ENCODE assay signal across 25 cellular contexts in genomic region chr10:45106257-45106856, GRCh38.
"Had no signal": no experiment of that assay in that cellular context is flagged by ENCODE, and none has a peak within 500 bp of the region (broad histone marks: within the 10 kb centered on the region; RNA-seq: fewer than 3 reads in every experiment).

No MANE protein-coding gene starts in this region.

- H3K4me1 Mint-ChIP-seq: activated CD4-positive, alpha-beta T cell treated with anti-CD3 and anti-CD28 coated beads, Interleukin-2, amount 10 ng/mL, durations not matched to agents 24 days and 14 days; activated naive CD4-positive, alpha-beta T cell treated with anti-CD3 and anti-CD28 coated beads, Interleukin-2, amount 50 U/mL, for 24 hours; activated naive CD8-positive, alpha-beta T cell treated with anti-CD3 and anti-CD28 coated beads, Interleukin-2, amount 10 ng/mL, durations not matched to agents 7 days and 5 days had no signal

- H3K27ac Mint-ChIP-seq: activated CD4-positive, alpha-beta T cell treated with anti-CD3 and anti-CD28 coated beads, Interleukin-2, amount 10 ng/mL, durations not matched to agents 24 days and 14 days; activated CD8-positive, alpha-beta T cell treated with anti-CD3 and anti-CD28 coated beads for 36 hours; activated naive CD4-positive, alpha-beta T cell treated with anti-CD3 and anti-CD28 coated beads, Interleukin-2, amount 50 U/mL, for 24 hours; activated naive CD8-positive, alpha-beta T cell treated with anti-CD3 and anti-CD28 coated beads, Interleukin-2, amount 10 ng/mL, durations not matched to agents 7 days and 5 days; activated T-cell treated with anti-CD3 and anti-CD28 coated beads, Interleukin-2, amount 50 U/mL, for 24 hours; activated T-helper 2 cell treated with anti-CD3 and anti-CD28 coated beads, Interferon-gamma antibody, Interleukin-2, Interleukin-4, amounts not matched to agents 10 μg/mL and 5 μg/mL and 100 μg/mL, durations not matched to agents 14 hours and 24 hours and 36 hours had no signal

- H3K9me3 Mint-ChIP-seq: activated CD4-positive, alpha-beta T cell treated with anti-CD3 and anti-CD28 coated beads, Interleukin-2, amount 10 ng/mL, durations not matched to agents 24 days and 14 days; activated CD8-positive, alpha-beta T cell treated with anti-CD3 and anti-CD28 coated beads for 36 hours; activated naive CD4-positive, alpha-beta T cell treated with anti-CD3 and anti-CD28 coated beads, Interleukin-2, amount 50 U/mL, for 24 hours; activated naive CD8-positive, alpha-beta T cell treated with anti-CD3 and anti-CD28 coated beads, Interleukin-2, amount 10 ng/mL, durations not matched to agents 7 days and 5 days; activated T-cell treated with anti-CD3 and anti-CD28 coated beads, Interleukin-2, amount 50 U/mL, for 24 hours; activated T-helper 2 cell treated with anti-CD3 and anti-CD28 coated beads, Interferon-gamma antibody, Interleukin-2, Interleukin-4, amounts not matched to agents 10 μg/mL and 5 μg/mL and 100 μg/mL, durations not matched to agents 14 hours and 24 hours and 36 hours had no signal

- H3K27me3 ChIP-seq: ascending aorta, SJCRH30 had no signal

- H3K4me1 ChIP-seq: ascending aorta, SJCRH30 had no signal

- DNase-seq: activated CD4-positive, alpha-beta T cell treated with anti-CD3 and anti-CD28 coated beads, Interleukin-2, amount 10 ng/mL, durations not matched to agents 24 days and 14 days; activated CD4-positive, alpha-beta T cell treated with anti-CD3 and anti-CD28 coated beads, Interleukin-2, amount 50 U/mL, for 4 hours; activated CD8-positive, alpha-beta T cell treated with anti-CD3 and anti-CD28 coated beads for 36 hours; activated gamma-delta T cell; activated naive CD4-positive, alpha-beta T cell treated with Interleukin-2 at 50 U/mL for 16 hours; activated naive CD8-positive, alpha-beta T cell treated with anti-CD3 and anti-CD28 coated beads, Interleukin-2, amount 10 ng/mL, durations not matched to agents 7 days and 5 days; activated T-cell treated with anti-CD3 and anti-CD28 coated beads, Interleukin-2, amount 50 U/mL, for 24 hours; amygdala; NCI-H1105; NCI-H1436; NCI-H1694; NCI-H1930; NCI-H2081 treated with DMSO at 0.1 percent for 48 hours; NCI-H345; NCI-H524 treated with DMSO at 0.1 percent for 48 hours; SHP77; SJCRH30; T1000; WERI-Rb-1 had no signal

- H3K4me3 ChIP-seq: ascending aorta, K562, SJCRH30, SK-N-MC had no signal

- H3K9me3 ChIP-seq: ascending aorta, SJCRH30 had no signal

- H3K36me3 ChIP-seq: ascending aorta, SJCRH30, WERI-Rb-1 had no signal

- H3K4me3 Mint-ChIP-seq: activated CD4-positive, alpha-beta T cell treated with anti-CD3 and anti-CD28 coated beads, Interleukin-2, amount 10 ng/mL, durations not matched to agents 24 days and 14 days; activated CD8-positive, alpha-beta T cell treated with anti-CD3 and anti-CD28 coated beads for 36 hours; activated naive CD4-positive, alpha-beta T cell treated with anti-CD3 and anti-CD28 coated beads, Interleukin-2, amount 50 U/mL, for 24 hours; activated naive CD8-positive, alpha-beta T cell treated with anti-CD3 and anti-CD28 coated beads, Interleukin-2, amount 10 ng/mL, durations not matched to agents 7 days and 5 days; activated T-cell treated with anti-CD3 and anti-CD28 coated beads, Interleukin-2, amount 50 U/mL, for 24 hours had no signal

- H3K27ac ChIP-seq: ascending aorta, SJCRH30, SK-N-MC, WERI-Rb-1 had no signal

- H3K36me3 Mint-ChIP-seq: activated naive CD4-positive, alpha-beta T cell treated with anti-CD3 and anti-CD28 coated beads, Interleukin-2, amount 50 U/mL, for 24 hours; activated naive CD8-positive, alpha-beta T cell treated with anti-CD3 and anti-CD28 coated beads, Interleukin-2, amount 10 ng/mL, durations not matched to agents 7 days and 5 days had no signal

- ATAC-seq: activated CD8-positive, alpha-beta T cell treated with anti-CD3 and anti-CD28 coated beads for 36 hours; K562; Panc1 had no signal
